ENCODE assay signal across 37 cellular contexts in the genomic region with DNA sequence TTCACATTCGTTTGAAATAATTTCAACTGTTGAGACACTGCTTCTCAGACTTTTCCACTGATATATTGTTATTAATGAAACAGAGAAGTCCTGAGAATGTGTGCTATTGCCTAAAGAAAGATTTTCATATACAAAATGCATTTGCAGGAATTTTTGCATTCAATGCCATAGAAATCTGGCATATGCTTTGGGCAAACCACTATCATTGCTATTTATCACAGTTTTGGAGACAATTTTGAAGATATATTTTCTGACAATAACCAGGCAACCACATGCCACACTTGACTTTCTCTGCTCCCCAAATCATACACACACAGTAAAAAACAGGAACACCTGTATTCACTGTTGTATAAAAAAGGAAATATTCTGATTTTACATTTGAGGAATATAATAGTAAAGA.
"Had no signal": no experiment of that assay in that cellular context is flagged by ENCODE, and none has a peak within 500 bp of the region (broad histone marks: within the 10 kb centered on the region; RNA-seq: fewer than 3 reads in every experiment).

No MANE protein-coding gene starts in this region.

- H3K36me3 ChIP-seq: adrenal gland, ascending aorta, brain microvascular endothelial cell, breast epithelium, cardiac muscle cell had no signal

- H3K9me3 ChIP-seq: adrenal gland, ascending aorta, body of pancreas, breast epithelium had no signal

- H3K36me3 Mint-ChIP-seq: activated naive CD4-positive, alpha-beta T cell treated with anti-CD3 and anti-CD28 coated beads, Interleukin-2, amount 10 ng/mL, durations not matched to agents 7 days and 5 days; activated naive CD4-positive, alpha-beta T cell treated with anti-CD3 and anti-CD28 coated beads, Interleukin-2, amount 50 U/mL, for 24 hours; activated naive CD4-positive, alpha-beta T cell treated with anti-CD3 and anti-CD28 coated beads, Interleukin-2, amount 50 U/mL, for 72 hours; activated naive CD8-positive, alpha-beta T cell; activated naive CD8-positive, alpha-beta T cell treated with anti-CD3 and anti-CD28 coated beads for 36 hours; activated naive CD8-positive, alpha-beta T cell treated with anti-CD3 and anti-CD28 coated beads, Interleukin-2, amount 10 ng/mL, durations not matched to agents 7 days and 5 days; brain had no signal

- H3K4me1 ChIP-seq: adrenal gland, ascending aorta, body of pancreas, breast epithelium had no signal

- H3K27me3 ChIP-seq: adrenal gland, ascending aorta, body of pancreas, brain microvascular endothelial cell, breast epithelium, cardiac muscle cell had no signal

- H3K27ac Mint-ChIP-seq: activated naive CD4-positive, alpha-beta T cell treated with anti-CD3 and anti-CD28 coated beads for 36 hours; activated naive CD4-positive, alpha-beta T cell treated with anti-CD3 and anti-CD28 coated beads, Interleukin-2, amount 10 ng/mL, durations not matched to agents 7 days and 5 days; activated naive CD4-positive, alpha-beta T cell treated with anti-CD3 and anti-CD28 coated beads, Interleukin-2, amount 50 U/mL, for 24 hours; activated naive CD4-positive, alpha-beta T cell treated with anti-CD3 and anti-CD28 coated beads, Interleukin-2, amount 50 U/mL, for 72 hours; activated naive CD8-positive, alpha-beta T cell; activated naive CD8-positive, alpha-beta T cell treated with anti-CD3 and anti-CD28 coated beads for 36 hours; activated naive CD8-positive, alpha-beta T cell treated with anti-CD3 and anti-CD28 coated beads, Interleukin-2, amount 10 ng/mL, durations not matched to agents 7 days and 5 days; activated naive CD8-positive, alpha-beta T cell treated with anti-CD3 and anti-CD28 coated beads, Interleukin-2, amount 50 U/mL, for 24 hours; activated T-cell treated with anti-CD3 and anti-CD28 coated beads, Interleukin-2, amount 50 U/mL, for 24 hours; activated T-cell treated with anti-CD3 and anti-CD28 coated beads, Interleukin-2, amount 50 U/mL, for 72 hours; activated T-helper 1 cell treated with anti-CD3 and anti-CD28 coated beads, Interleukin-12 subunit alpha, Interleukin-12 subunit beta, Interleukin-2, Interleukin-4 antibody, amounts not matched to agents 30 ng/mL and 10 ng/mL and 1 ng/mL, durations not matched to agents 14 hours and 24 hours and 36 hours; activated T-helper 17 cell treated with anti-CD3 and anti-CD28 coated beads, Interleukin-2, amount 50 U/mL, for 72 hours; activated T-helper 2 cell treated with anti-CD3 and anti-CD28 coated beads, Interferon-gamma antibody, Interleukin-2, Interleukin-4, amounts not matched to agents 10 μg/mL and 5 μg/mL and 100 μg/mL, durations not matched to agents 14 hours and 24 hours and 36 hours; brain had no signal

- H3K4me1 Mint-ChIP-seq: activated naive CD4-positive, alpha-beta T cell treated with anti-CD3 and anti-CD28 coated beads, Interleukin-2, amount 10 ng/mL, durations not matched to agents 7 days and 5 days; activated naive CD4-positive, alpha-beta T cell treated with anti-CD3 and anti-CD28 coated beads, Interleukin-2, amount 50 U/mL, for 24 hours; activated naive CD8-positive, alpha-beta T cell treated with anti-CD3 and anti-CD28 coated beads for 36 hours; activated naive CD8-positive, alpha-beta T cell treated with anti-CD3 and anti-CD28 coated beads, Interleukin-2, amount 10 ng/mL, durations not matched to agents 7 days and 5 days; activated naive CD8-positive, alpha-beta T cell treated with anti-CD3 and anti-CD28 coated beads, Interleukin-2, amount 50 U/mL, for 24 hours; activated T-helper 17 cell treated with anti-CD3 and anti-CD28 coated beads, Interleukin-2, amount 50 U/mL, for 72 hours; brain; central memory CD8-positive, alpha-beta T cell had no signal

- ATAC-seq: activated naive CD4-positive, alpha-beta T cell treated with anti-CD3 and anti-CD28 coated beads, Interleukin-2, amount 50 U/mL, for 72 hours; activated naive CD8-positive, alpha-beta T cell treated with anti-CD3 and anti-CD28 coated beads, Interleukin-2, amount 50 U/mL, for 24 hours; activated T-cell treated with anti-CD3 and anti-CD28 coated beads, Interleukin-2, amount 50 U/mL, for 4 hours; activated T-cell treated with anti-CD3 and anti-CD28 coated beads, Interleukin-2, amount 50 U/mL, for 72 hours; activated T-helper 17 cell treated with anti-CD3 and anti-CD28 coated beads, Interleukin-2, amount 50 U/mL, for 72 hours; body of pancreas had no signal

- H3K27me3 Mint-ChIP-seq: activated naive CD4-positive, alpha-beta T cell treated with anti-CD3 and anti-CD28 coated beads, Interleukin-2, amount 10 ng/mL, durations not matched to agents 7 days and 5 days; activated naive CD4-positive, alpha-beta T cell treated with anti-CD3 and anti-CD28 coated beads, Interleukin-2, amount 50 U/mL, for 24 hours; activated naive CD8-positive, alpha-beta T cell; activated naive CD8-positive, alpha-beta T cell treated with anti-CD3 and anti-CD28 coated beads for 36 hours; activated naive CD8-positive, alpha-beta T cell treated with anti-CD3 and anti-CD28 coated beads, Interleukin-2, amount 10 ng/mL, durations not matched to agents 7 days and 5 days; activated naive CD8-positive, alpha-beta T cell treated with anti-CD3 and anti-CD28 coated beads, Interleukin-2, amount 50 U/mL, for 24 hours; activated T-cell treated with anti-CD3 and anti-CD28 coated beads, Interleukin-2, amount 50 U/mL, for 24 hours; activated T-helper 17 cell treated with anti-CD3 and anti-CD28 coated beads, Interleukin-2, amount 50 U/mL, for 72 hours; brain; central memory CD8-positive, alpha-beta T cell had no signal

- H3K27ac ChIP-seq: adrenal gland, ascending aorta, body of pancreas, brain microvascular endothelial cell, breast epithelium, cardiac muscle cell had no signal

- DNase-seq: activated effector memory CD4-positive, alpha-beta T cell treated with anti-CD3 and anti-CD28 coated beads, Interleukin-2, amount 50 U/mL, for 16 hours; activated effector memory CD4-positive, alpha-beta T cell treated with Interleukin-2 at 50 U/mL for 16 hours; activated gamma-delta T cell; activated gamma-delta T cell treated with Interleukin-2 at 50 U/mL for 16 hours; activated naive CD4-positive, alpha-beta T cell; activated naive CD4-positive, alpha-beta T cell treated with anti-CD3 and anti-CD28 coated beads for 36 hours; activated naive CD4-positive, alpha-beta T cell treated with anti-CD3 and anti-CD28 coated beads, Interleukin-2, amount 10 ng/mL, durations not matched to agents 7 days and 5 days; activated naive CD4-positive, alpha-beta T cell treated with anti-CD3 and anti-CD28 coated beads, Interleukin-2, amount 50 U/mL, for 16 hours; activated naive CD4-positive, alpha-beta T cell treated with Interleukin-2 at 50 U/mL for 16 hours; activated naive CD8-positive, alpha-beta T cell treated with anti-CD3 and anti-CD28 coated beads for 36 hours; activated naive CD8-positive, alpha-beta T cell treated with anti-CD3 and anti-CD28 coated beads, Interleukin-2, amount 10 ng/mL, durations not matched to agents 7 days and 5 days; activated naive CD8-positive, alpha-beta T cell treated with anti-CD3 and anti-CD28 coated beads, Interleukin-2, amount 50 U/mL, for 24 hours; activated T-cell treated with anti-CD3 and anti-CD28 coated beads, Interleukin-2, amount 50 U/mL, for 24 hours; activated T-cell treated with anti-CD3 and anti-CD28 coated beads, Interleukin-2, amount 50 U/mL, for 4 hours; activated T-cell treated with anti-CD3 and anti-CD28 coated beads, Interleukin-2, amount 50 U/mL, for 48 hours; activated T-cell treated with anti-CD3 and anti-CD28 coated beads, Interleukin-2, amount 50 U/mL, for 72 hours; adrenal gland; amniotic stem cell; amygdala; anterior cingulate cortex; aorta; body of pancreas; brain microvascular endothelial cell; caudate nucleus; central memory CD4-positive, alpha-beta T cell; cerebellar nuclear complex had no signal

- H3K4me3 Mint-ChIP-seq: activated naive CD4-positive, alpha-beta T cell treated with anti-CD3 and anti-CD28 coated beads for 36 hours; activated naive CD4-positive, alpha-beta T cell treated with anti-CD3 and anti-CD28 coated beads, Interleukin-2, amount 10 ng/mL, durations not matched to agents 7 days and 5 days; activated naive CD4-positive, alpha-beta T cell treated with anti-CD3 and anti-CD28 coated beads, Interleukin-2, amount 50 U/mL, for 24 hours; activated naive CD8-positive, alpha-beta T cell; activated naive CD8-positive, alpha-beta T cell treated with anti-CD3 and anti-CD28 coated beads for 36 hours; activated naive CD8-positive, alpha-beta T cell treated with anti-CD3 and anti-CD28 coated beads, Interleukin-2, amount 10 ng/mL, durations not matched to agents 7 days and 5 days; activated naive CD8-positive, alpha-beta T cell treated with anti-CD3 and anti-CD28 coated beads, Interleukin-2, amount 50 U/mL, for 24 hours; activated T-cell treated with anti-CD3 and anti-CD28 coated beads, Interleukin-2, amount 50 U/mL, for 24 hours; activated T-cell treated with anti-CD3 and anti-CD28 coated beads, Interleukin-2, amount 50 U/mL, for 4 hours; activated T-cell treated with anti-CD3 and anti-CD28 coated beads, Interleukin-2, amount 50 U/mL, for 72 hours; activated T-helper 1 cell treated with anti-CD3 and anti-CD28 coated beads, Interleukin-12 subunit alpha, Interleukin-12 subunit beta, Interleukin-2, Interleukin-4 antibody, amounts not matched to agents 30 ng/mL and 10 ng/mL and 1 ng/mL, durations not matched to agents 14 hours and 24 hours and 36 hours; activated T-helper 17 cell treated with anti-CD3 and anti-CD28 coated beads, Interleukin-2, amount 50 U/mL, for 72 hours; brain; central memory CD8-positive, alpha-beta T cell had no signal

- H3K4me3 ChIP-seq: adrenal gland, ascending aorta, body of pancreas, breast epithelium, cardiac muscle cell had no signal

- H3K9me3 Mint-ChIP-seq: activated naive CD4-positive, alpha-beta T cell treated with anti-CD3 and anti-CD28 coated beads, Interleukin-2, amount 10 ng/mL, durations not matched to agents 7 days and 5 days; activated naive CD8-positive, alpha-beta T cell treated with anti-CD3 and anti-CD28 coated beads for 36 hours; activated naive CD8-positive, alpha-beta T cell treated with anti-CD3 and anti-CD28 coated beads, Interleukin-2, amount 10 ng/mL, durations not matched to agents 7 days and 5 days; activated T-cell treated with anti-CD3 and anti-CD28 coated beads, Interleukin-2, amount 50 U/mL, for 4 hours; brain had no signal
